Comparison of ENCODE assay signal across 8 cellular contexts in genomic region chr19:57389730-57390598, GRCh38. TPM values are rescaled to one million over a fixed set of nuclear protein-coding genes. Genes with fewer than 3 reads are reported as not detected.
DNase-seq lines count a peak whose midpoint lies in the region; ATAC-seq and TF ChIP-seq lines count a peak whose summit lies in the region.

ZNF548 (plus strand) TSS chr19:57389854; CDS start chr19:57390100, 246 bp downstream.

- peak within 1 kb of the TSS; percentile 83 for H3K4me3 ChIP-seq in CD4-positive, CD25-positive, alpha-beta regulatory T cell (ENCODE audit: low read depth, low read length)
- H3K4me3 ChIP-seq in liver (ENCODE audit: low read depth in 1 of 3, low read length in 3 of 3) = peak within 1 kb of the TSS; percentile 64 to 98 (median 68)

- no peak for TF ChIP-seq CTCF in liver (IDR thresholded peaks at IDR 0.05; ENCODE audit: low read depth, low read length, missing input control)

- DNase-seq in CD4-positive, CD25-positive, alpha-beta regulatory T cell = peak; percentile 93 to 98 (median 97)
- DNase-seq in NCI-H82 (lab: John Stamatoyannopoulos, UW) (peak; percentile 99), dermis blood vessel endothelial cell (peak; percentile 100)
- peak; percentile 95 to 96 for DNase-seq in activated CD4-positive, alpha-beta T cell treated with anti-CD3 and anti-CD28 coated beads, Interleukin-2, amount 50 U/mL, for 48 hours
- DNase-seq in stimulated activated CD4-positive, alpha-beta T cell treated with anti-CD3 and anti-CD28 coated beads, Interleukin-4, amount 100 ng/mL, for 24 hours = peak; percentile 97

- under 1% methylated on average over 50 of the region's 50 CpGs for WGBS in liver

- H3K4me3 Mint-ChIP-seq in CD4-positive, CD25-positive, alpha-beta regulatory T cell = peak within 1 kb of the TSS; percentile 94 to 98 (median 96)

- peaks cover 11 to 19% of the 10 kb centered on the region in 2 experiments for H3K9me3 ChIP-seq in CD4-positive, CD25-positive, alpha-beta regulatory T cell (ENCODE audit: control insufficient read depth in 2 of 2, low read length in 2 of 2)
- peaks cover 2 to 24% (median 19%) of the 10 kb centered on the region in 4 donors for H3K9me3 ChIP-seq in liver (ENCODE audit: control insufficient read depth in 4 of 4, low read length in 3 of 4)

- H3K36me3 Mint-ChIP-seq in CD4-positive, CD25-positive, alpha-beta regulatory T cell = peaks cover 41% of the 10 kb centered on the region

- peak in 1 of 2 donors; percentile 50 for TF ChIP-seq RAD21 in liver (IDR thresholded peaks at IDR 0.05)

- H3K4me1 ChIP-seq in CD4-positive, CD25-positive, alpha-beta regulatory T cell (ENCODE audit: control insufficient read depth, insufficient read depth, low read length, poor library complexity, severe bottlenecking) = peaks cover 15% of the 10 kb centered on the region
- H3K4me1 ChIP-seq in liver (ENCODE audit: control insufficient read depth in 4 of 4, insufficient read depth in 4 of 4, low read length in 3 of 4) = peaks cover 3 to 19% (median 11%) of the 10 kb centered on the region in 4 donors

- no peaks in the 10 kb centered on the region for H3K27me3 ChIP-seq in CD4-positive, CD25-positive, alpha-beta regulatory T cell (ENCODE audit: control insufficient read depth, insufficient read depth, low read length)
- no peaks in the 10 kb centered on the region for H3K27me3 ChIP-seq in liver (ENCODE audit: control insufficient read depth in 4 of 4, insufficient read depth in 4 of 4, low read length in 3 of 4)

- peak within 1 kb of the TSS; percentile 52 to 86 for H3K9ac ChIP-seq in liver (ENCODE audit: low read depth in 1 of 2, low read length in 2 of 2)

- H3K27me3 Mint-ChIP-seq in CD4-positive, CD25-positive, alpha-beta regulatory T cell = no peaks in the 10 kb centered on the region

- peaks cover 2 to 31% (median 18%) of the 10 kb centered on the region in 7 donors for H3K9me3 Mint-ChIP-seq in CD4-positive, CD25-positive, alpha-beta regulatory T cell

- peaks cover 13 to 37% (median 28%) of the 10 kb centered on the region in 4 donors for H3K4me1 Mint-ChIP-seq in CD4-positive, CD25-positive, alpha-beta regulatory T cell

- peak within 1 kb of the TSS; percentile 94 for H3K27ac ChIP-seq in CD4-positive, CD25-positive, alpha-beta regulatory T cell (ENCODE audit: insufficient read depth, low read length, poor library complexity, severe bottlenecking)
- peak within 1 kb of the TSS; percentile 72 to 76 for H3K27ac ChIP-seq in liver (ENCODE audit: low read depth in 1 of 2, low read length in 2 of 2)

- peak within 1 kb of the TSS; percentile 97 to 98 (median 97) for H3K27ac Mint-ChIP-seq in CD4-positive, CD25-positive, alpha-beta regulatory T cell

- peaks cover 23% of the 10 kb centered on the region for H3K36me3 ChIP-seq in CD4-positive, CD25-positive, alpha-beta regulatory T cell (ENCODE audit: control insufficient read depth, insufficient read depth, low read length)
- peaks cover 1 to 17% (median 12%) of the 10 kb centered on the region in 4 donors for H3K36me3 ChIP-seq in liver (ENCODE audit: control insufficient read depth in 4 of 4, insufficient read depth in 3 of 4, low read depth in 1 of 4, low read length in 3 of 4)

- ATAC-seq in CD4-positive, CD25-positive, alpha-beta regulatory T cell (ENCODE audit: low read depth in 2 of 2) = peak; percentile 99
- ATAC-seq in GM19395 (IDR thresholded peaks at IDR 0.05; ENCODE audit: unreplicated experiment) (peak; percentile 95), HG03565 (IDR thresholded peaks at IDR 0.05; ENCODE audit: unreplicated experiment) (peak; percentile 93)

TF ChIP-seq in liver, 16 proteins besides CTCF, POLR2A, EP300 and RAD21:
- TF ChIP-seq REST (IDR thresholded peaks at IDR 0.05) = peak; percentile 13
- peak; percentile 71 for TF ChIP-seq MAX (IDR thresholded peaks at IDR 0.05)
- peak in 1 of 2 donors; percentile 26 for TF ChIP-seq RXRA (IDR thresholded peaks at IDR 0.05)
- TF ChIP-seq YY1 (IDR thresholded peaks at IDR 0.05) = peak; percentile 86
- TF ChIP-seq NR2F2 (IDR thresholded peaks at IDR 0.05) = no peak
- TF ChIP-seq HNF4A (conservative IDR thresholded peaks at IDR 0.05) = peak; percentile 83 to 86
- peak; percentile 44 for TF ChIP-seq HNF4G (IDR thresholded peaks at IDR 0.05)
- peak; percentile 97 for TF ChIP-seq ZBTB33 (IDR thresholded peaks at IDR 0.05)
- no peak for TF ChIP-seq TAF1 (conservative IDR thresholded peaks at IDR 0.05)
- peak; percentile 46 for TF ChIP-seq FOXA1 (IDR thresholded peaks at IDR 0.05)
- TF ChIP-seq ATF3 (IDR thresholded peaks at IDR 0.05) = no peak
- peak; percentile 31 to 38 for TF ChIP-seq JUND (IDR thresholded peaks at IDR 0.05)
- peak; percentile 74 to 97 for TF ChIP-seq GABPA (IDR thresholded peaks at IDR 0.05 in 1 of 2, conservative IDR thresholded peaks at IDR 0.05 in 1 of 2)
- peak; percentile 43 for TF ChIP-seq SP1 (IDR thresholded peaks at IDR 0.05)
- TF ChIP-seq EGR1 (IDR thresholded peaks at IDR 0.05; ENCODE audit: low read depth in 2 of 2) = peak in 1 of 2 donors; percentile 59
- no peak for TF ChIP-seq FOXA2 (IDR thresholded peaks at IDR 0.05)

RNA-seq across cellular contexts. Expression of gene ZNF548, which starts in this region (rescaled TPM):
- 75.9 TPM for total RNA-seq in CD4-positive, CD25-positive, alpha-beta regulatory T cell
- 10 to 100 TPM; 14.6 to 21.7 (median 17.7) TPM for polyA plus RNA-seq in CD4-positive, CD25-positive, alpha-beta regulatory T cell
- total RNA-seq in dermis blood vessel endothelial cell (13.3 and 16.0 TPM in 2 replicates), liver (10 to 100 TPM in 1 of 2 donors, 1 to 10 TPM in 1; 7.3 to 13.9 TPM)
- 1 to 10 TPM; 1.8 to 3.4 TPM for polyA plus RNA-seq in liver

Comparison
In these comparisons a context has a peak if more than half of its experiments do, and no peak if none do; other contexts are left out.
1. Peak in every context shown above with its lines: DNase-seq, ATAC-seq, H3K4me3 ChIP-seq and H3K27ac ChIP-seq.